In the genomic region with DNA sequence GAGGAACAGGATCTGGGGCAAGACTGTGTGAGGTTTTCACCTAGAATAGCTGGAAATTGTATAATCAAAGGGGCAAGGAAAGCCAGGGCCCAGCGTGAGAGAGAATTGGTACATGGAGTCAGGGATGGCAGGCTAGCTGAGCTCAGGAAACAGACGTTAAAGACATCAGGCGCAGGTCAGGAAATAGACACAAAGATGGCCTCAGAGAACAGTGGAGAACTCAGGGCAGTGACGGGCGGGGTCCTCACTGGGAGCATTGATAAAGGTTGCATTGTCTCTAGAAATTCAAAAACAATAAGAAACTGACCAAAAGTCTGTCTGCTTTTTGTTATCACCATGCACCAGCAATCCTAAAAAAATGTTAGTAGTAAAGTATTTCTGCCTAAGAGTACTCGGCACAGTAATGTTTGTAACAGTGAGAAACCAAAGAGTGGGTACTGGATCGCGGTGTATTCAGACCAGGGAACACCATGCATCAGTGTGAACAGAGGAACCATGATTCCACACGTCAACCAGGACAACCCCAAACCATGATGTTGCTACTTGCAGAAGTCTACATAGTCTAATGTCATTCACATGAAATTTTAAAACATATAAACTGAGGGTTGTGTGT, we compare ENCODE assay signal across 24 cellular contexts.
A peak's percentile ranks its signal among the peaks of the same experiment; 100 is the strongest.
DNase-seq lines count a peak whose midpoint lies in the region; ATAC-seq and TF ChIP-seq lines count a peak whose summit lies in the region.
"Had no signal": no experiment of that assay in that cellular context is flagged by ENCODE, and none has a peak within 500 bp of the region (broad histone marks: within the 10 kb centered on the region; RNA-seq: fewer than 3 reads in every experiment).

No MANE protein-coding gene starts in this region.

- H4K20me1 ChIP-seq in BLaER1, result no peaks in the 10 kb centered on the region
- H4K20me1 ChIP-seq in BLaER1 treated with 17β-estradiol and CSF1 and Interleukin-3, amounts not matched to agents 10 nM and 100 nM, result no peaks in the 10 kb centered on the region

- no peak for ATAC-seq in effector memory CD8-positive, alpha-beta T cell (replicated peaks)
- ATAC-seq: GM12878 had no signal

- H3K27me3 ChIP-seq in BLaER1, result no peaks in the 10 kb centered on the region
- H3K27me3 ChIP-seq in BLaER1 treated with 17β-estradiol and CSF1 and Interleukin-3, amounts not matched to agents 10 nM and 100 nM, result no peaks in the 10 kb centered on the region

- H3K36me3 Mint-ChIP-seq in endothelial cell (ENCODE audit: low read depth, unreplicated experiment), result no peaks in the 10 kb centered on the region
- H3K36me3 Mint-ChIP-seq in activated CD4-positive, alpha-beta memory T cell treated with anti-CD3 and anti-CD28 coated beads, Interleukin-2, amount 10 ng/mL, durations not matched to agents 7 days and 5 days (ENCODE audit: low read depth), result no peaks in the 10 kb centered on the region
- no peaks in the 10 kb centered on the region for H3K36me3 Mint-ChIP-seq in effector memory CD8-positive, alpha-beta T cell (ENCODE audit: insufficient read depth)
- H3K36me3 Mint-ChIP-seq: CD14-positive monocyte; CD8-positive, alpha-beta memory T cell; IgD-negative memory B cell had no signal

- TF ChIP-seq POLR2A in lower leg skin (IDR thresholded peaks at IDR 0.05), result no peak

- no peak overlapping the region for H3K27ac ChIP-seq in BLaER1
- H3K27ac ChIP-seq in BLaER1 treated with 17β-estradiol and CSF1 and Interleukin-3, amounts not matched to agents 10 nM and 100 nM, result no peak overlapping the region
- H3K27ac ChIP-seq: HL-60, PC-9 had no signal

- peak overlapping the region; percentile 44 for H3K4me2 ChIP-seq in BLaER1
- H3K4me2 ChIP-seq in BLaER1 treated with 17β-estradiol and CSF1 and Interleukin-3, amounts not matched to agents 10 nM and 100 nM, result peak overlapping the region in 6 of 11 experiments; percentile 11 to 44 (median 27); a peak in 7 of 22 replicates
- H3K4me2 ChIP-seq: PC-9 had no signal

- H3K27me3 Mint-ChIP-seq in endothelial cell (ENCODE audit: unreplicated experiment), result peaks cover 4% of the 10 kb centered on the region
- H3K27me3 Mint-ChIP-seq in activated CD4-positive, alpha-beta memory T cell treated with anti-CD3 and anti-CD28 coated beads, Interleukin-2, amount 10 ng/mL, durations not matched to agents 7 days and 5 days, result no peaks in the 10 kb centered on the region
- peaks cover 14 to 24% of the 10 kb centered on the region in 2 donors for H3K27me3 Mint-ChIP-seq in effector memory CD8-positive, alpha-beta T cell
- H3K27me3 Mint-ChIP-seq: IgD-negative memory B cell had no signal

- H3K4me3 Mint-ChIP-seq in endothelial cell (ENCODE audit: unreplicated experiment), result no peak overlapping the region
- H3K4me3 Mint-ChIP-seq in activated CD4-positive, alpha-beta memory T cell treated with anti-CD3 and anti-CD28 coated beads, Interleukin-2, amount 10 ng/mL, durations not matched to agents 7 days and 5 days, result no peak overlapping the region
- H3K4me3 Mint-ChIP-seq in effector memory CD8-positive, alpha-beta T cell, result no peak overlapping the region
- H3K4me3 Mint-ChIP-seq: CD14-positive monocyte; CD8-positive, alpha-beta memory T cell; IgD-negative memory B cell had no signal

- H3K27ac Mint-ChIP-seq in endothelial cell (ENCODE audit: unreplicated experiment), result peak overlapping the region; percentile 76
- no peak overlapping the region for H3K27ac Mint-ChIP-seq in activated CD4-positive, alpha-beta memory T cell treated with anti-CD3 and anti-CD28 coated beads, Interleukin-2, amount 10 ng/mL, durations not matched to agents 7 days and 5 days
- H3K27ac Mint-ChIP-seq in effector memory CD8-positive, alpha-beta T cell, result no peak overlapping the region
- H3K27ac Mint-ChIP-seq: CD14-positive monocyte; CD8-positive, alpha-beta memory T cell; IgD-negative memory B cell had no signal

- H3K36me3 ChIP-seq in BLaER1, result no peaks in the 10 kb centered on the region
- H3K36me3 ChIP-seq in BLaER1 treated with 17β-estradiol and CSF1 and Interleukin-3, amounts not matched to agents 10 nM and 100 nM, result no peaks in the 10 kb centered on the region

- no peak overlapping the region for H3K4me3 ChIP-seq in BLaER1
- no peak overlapping the region for H3K4me3 ChIP-seq in BLaER1 treated with 17β-estradiol and CSF1 and Interleukin-3, amounts not matched to agents 10 nM and 100 nM
- H3K4me3 ChIP-seq in lower leg skin (ENCODE audit: low read depth, poor library complexity, severe bottlenecking), result no peak overlapping the region
- H3K4me3 ChIP-seq: GM12878, PC-9 had no signal

- no peak overlapping the region for H3K9ac ChIP-seq in BLaER1
- no peak overlapping the region for H3K9ac ChIP-seq in BLaER1 treated with 17β-estradiol and CSF1 and Interleukin-3, amounts not matched to agents 10 nM and 100 nM

- CTCF ChIA-PET in activated CD4-positive, alpha-beta memory T cell treated with anti-CD3 and anti-CD28 coated beads, Interleukin-2, amount 10 ng/mL, durations not matched to agents 7 days and 5 days (lab: Charles Lee), result no interaction called here

- peaks cover 12% of the 10 kb centered on the region for H3K4me1 ChIP-seq in BLaER1
- H3K4me1 ChIP-seq in BLaER1 treated with 17β-estradiol and CSF1 and Interleukin-3, amounts not matched to agents 10 nM and 100 nM, result peaks cover 0 to 12% (median 8%) of the 10 kb centered on the region in 10 experiments; a peak in 7 of 20 replicates

- TF ChIP-seq CTCF in endothelial cell (IDR thresholded peaks at IDR 0.05; ENCODE audit: unreplicated experiment) (no peak), lower leg skin (IDR thresholded peaks at IDR 0.05) (no peak)

- H3K9me3 Mint-ChIP-seq in endothelial cell (ENCODE audit: unreplicated experiment), result no peaks in the 10 kb centered on the region
- H3K9me3 Mint-ChIP-seq in activated CD4-positive, alpha-beta memory T cell treated with anti-CD3 and anti-CD28 coated beads, Interleukin-2, amount 10 ng/mL, durations not matched to agents 7 days and 5 days, result peaks cover 4% of the 10 kb centered on the region
- no peaks in the 10 kb centered on the region for H3K9me3 Mint-ChIP-seq in effector memory CD8-positive, alpha-beta T cell
- H3K9me3 Mint-ChIP-seq: CD8-positive, alpha-beta memory T cell had no signal

- H3K4me1 Mint-ChIP-seq in endothelial cell (ENCODE audit: unreplicated experiment), result peaks cover 20% of the 10 kb centered on the region
- H3K4me1 Mint-ChIP-seq in activated CD4-positive, alpha-beta memory T cell treated with anti-CD3 and anti-CD28 coated beads, Interleukin-2, amount 10 ng/mL, durations not matched to agents 7 days and 5 days, result no peaks in the 10 kb centered on the region
- H3K4me1 Mint-ChIP-seq in effector memory CD8-positive, alpha-beta T cell (ENCODE audit: low read depth in 2 of 2), result peaks cover 0 to 8% of the 10 kb centered on the region in 2 donors
- H3K4me1 Mint-ChIP-seq: CD14-positive monocyte; CD8-positive, alpha-beta memory T cell; IgD-negative memory B cell had no signal

- WGBS in lower leg skin, 2 donors, result 83 to 86% methylated on average over 9 of the region's 9 CpGs

- POLR2A ChIA-PET in activated CD4-positive, alpha-beta memory T cell treated with anti-CD3 and anti-CD28 coated beads, Interleukin-2, amount 10 ng/mL, durations not matched to agents 7 days and 5 days (lab: Charles Lee), result no interaction called here

- peak; percentile 29 for DNase-seq in endothelial cell (ENCODE audit: low spot score)
- peak; percentile 18 for DNase-seq in medulla oblongata (ENCODE audit: extremely low spot score)
- DNase-seq in activated CD4-positive, alpha-beta memory T cell treated with anti-CD3 and anti-CD28 coated beads, Interleukin-2, amount 10 ng/mL, durations not matched to agents 7 days and 5 days, result no peak
- no peak for DNase-seq in effector memory CD8-positive, alpha-beta T cell
- no peak for DNase-seq in lower leg skin (ENCODE audit: low spot score in 2 of 2)
- DNase-seq: CD8-positive, alpha-beta memory T cell; DMS 273 treated with DMSO at 0.1 percent for 48 hours; DMS79; EL; GDM1; NCI-H1048; NCI-H1417; NCI-H1694 treated with DMSO at 0.1 percent for 48 hours; NCI-H2081; NCI-H2227 treated with DMSO at 0.1 percent for 48 hours; NCI-H526 treated with DMSO at 0.1 percent for 48 hours; PC-9; SHP77 had no signal

- H3K9me3 ChIP-seq in BLaER1, result 0 out of 2 replicates have a peak, but pooled peaks cover 5% of the 10 kb centered on the region
- H3K9me3 ChIP-seq in BLaER1 treated with 17β-estradiol and CSF1 and Interleukin-3, amounts not matched to agents 10 nM and 100 nM (replicated peaks in 1 of 11), result no peaks in the 10 kb centered on the region

- intact Hi-C loops in lower leg skin (cut with DNase I; ENCODE audit: low total_unique reads), result no loop called here

Comparison
In these comparisons a context has a peak if more than half of its experiments do, and no peak if none do; other contexts are left out.
1. DNase-seq: peak in endothelial cell (single experiment) and medulla oblongata (single experiment); none in activated CD4-positive, alpha-beta memory T cell treated with anti-CD3 and anti-CD28 coated beads, Interleukin-2, amount 10 ng/mL, durations not matched to agents 7 days and 5 days (single experiment), effector memory CD8-positive, alpha-beta T cell (0 of 3) and lower leg skin (0 of 2).